Comparison of ENCODE assay signal across 8 cellular contexts in the genomic region with DNA sequence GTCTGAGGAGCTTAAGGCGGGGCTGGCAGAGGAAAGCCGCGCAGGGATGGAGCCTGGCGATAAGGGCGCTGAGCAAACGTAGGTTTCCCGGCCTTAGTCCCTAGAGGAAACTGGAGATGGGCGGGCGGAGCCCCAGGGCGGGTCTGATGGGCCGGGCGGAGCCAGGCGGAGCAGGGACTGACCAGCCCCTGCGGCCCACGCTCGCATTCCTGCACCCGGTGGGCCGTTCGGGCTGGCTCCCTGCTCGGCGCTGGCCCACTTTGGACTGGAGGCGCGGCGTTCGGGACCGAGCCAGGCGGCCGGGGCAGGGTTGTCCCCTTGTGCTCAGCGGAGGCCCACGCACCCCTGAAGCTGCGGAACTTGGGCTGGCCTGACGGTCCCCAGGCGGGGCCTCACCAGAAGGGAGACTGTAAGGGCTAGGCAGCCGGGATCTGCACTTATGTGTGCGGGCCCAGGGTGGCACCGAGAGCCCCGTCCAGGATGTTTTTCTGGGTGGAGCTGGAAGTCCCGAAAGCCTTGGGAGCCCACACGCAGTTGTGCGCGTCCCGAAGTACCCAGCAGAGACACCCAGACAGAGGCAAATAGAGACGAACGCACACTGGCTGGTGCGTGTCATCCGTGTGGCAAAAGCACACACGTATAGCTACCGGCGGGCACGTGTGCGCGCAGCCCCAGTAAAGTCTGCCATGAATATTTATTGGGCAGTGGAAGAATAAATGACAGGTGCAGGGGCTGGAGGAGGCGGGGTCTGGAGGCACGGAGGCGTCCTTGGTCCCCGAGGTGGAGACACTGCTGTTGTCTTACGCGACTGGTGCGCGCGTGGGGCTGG. TPM values are rescaled to one million over a fixed set of nuclear protein-coding genes. Genes with fewer than 3 reads are reported as not detected.
DNase-seq lines count a peak whose midpoint lies in the region; ATAC-seq and TF ChIP-seq lines count a peak whose summit lies in the region.

No MANE protein-coding gene starts in this region.

- intact Hi-C loops in psoas muscle (cut with DNase I): loop anchor here (5.0 to 10.0 kb wide), 4 partner anchors 33 to 239 kb away; partner anchors contain the start of genes ARMC5 (in 1 of the 2), FUS (in 1 of the 2) and ZNF843 (in 1 of the 2)

- peak overlapping the region; percentile 50 for H3K4me2 ChIP-seq in Karpas-422 (ENCODE audit: low read depth, low read length, poor library complexity, severe bottlenecking)

- DNase-seq in Caki2 (ENCODE audit: low read depth) (peak; percentile 72), Karpas-422 (no peak), right atrium auricular region (ENCODE audit: low spot score) (no peak), psoas muscle (peak; percentile 76 to 89), GM19238 (ENCODE audit: insufficient read length, low spot score) (no peak), SHP77 treated with DMSO at 0.1 percent for 48 hours (lab: John Stamatoyannopoulos, UW) (no peak)
- DNase-seq in activated naive CD8-positive, alpha-beta T cell treated with anti-CD3 and anti-CD28 coated beads for 36 hours: peak; percentile 31

- no peaks in the 10 kb centered on the region for H3K9me3 ChIP-seq in Karpas-422 (ENCODE audit: low read length)
- H3K9me3 ChIP-seq in right atrium auricular region: no peaks in the 10 kb centered on the region
- H3K9me3 ChIP-seq in psoas muscle: no peaks in the 10 kb centered on the region

- H3K79me2 ChIP-seq in Karpas-422 (ENCODE audit: low read length): no peaks in the 10 kb centered on the region

- peaks cover 64% of the 10 kb centered on the region for H3K27me3 Mint-ChIP-seq in activated naive CD8-positive, alpha-beta T cell treated with anti-CD3 and anti-CD28 coated beads for 36 hours

- H3K27ac Mint-ChIP-seq in activated naive CD8-positive, alpha-beta T cell treated with anti-CD3 and anti-CD28 coated beads for 36 hours: no peak overlapping the region

- H4K20me1 ChIP-seq in Karpas-422 (ENCODE audit: insufficient read depth, low read depth, low read length): no peaks in the 10 kb centered on the region

- H3K4me1 ChIP-seq in Karpas-422 (ENCODE audit: low read length): peaks cover 10% of the 10 kb centered on the region
- peaks cover 0 to 29% of the 10 kb centered on the region in 2 donors for H3K4me1 ChIP-seq in right atrium auricular region
- peaks cover 52% of the 10 kb centered on the region for H3K4me1 ChIP-seq in psoas muscle

- H3K4me1 Mint-ChIP-seq in activated naive CD8-positive, alpha-beta T cell treated with anti-CD3 and anti-CD28 coated beads for 36 hours: peaks cover 17% of the 10 kb centered on the region

- H3K4me3 ChIP-seq in Karpas-422 (ENCODE audit: low read length): peak overlapping the region; percentile 20; the same call in 1 of the 2 replicates
- H3K4me3 ChIP-seq in right atrium auricular region: peak overlapping the region; percentile 20 to 57
- peak overlapping the region; percentile 89 for H3K4me3 ChIP-seq in psoas muscle

- H3K9ac ChIP-seq in Karpas-422 (ENCODE audit: low read length): no peak overlapping the region

- H3K9me2 ChIP-seq in Karpas-422 (replicated peaks; ENCODE audit: insufficient read depth, low read length): no peaks in the 10 kb centered on the region

- no peaks in the 10 kb centered on the region for H3K36me3 ChIP-seq in Karpas-422 (ENCODE audit: insufficient read depth, low read length)
- no peaks in the 10 kb centered on the region for H3K36me3 ChIP-seq in right atrium auricular region
- peaks cover 0 to 25% of the 10 kb centered on the region in 2 donors for H3K36me3 ChIP-seq in psoas muscle (ENCODE audit: insufficient read depth in 1 of 2, low read depth in 1 of 2)

- H3K27ac ChIP-seq in Karpas-422 (ENCODE audit: low read length) (no peak overlapping the region), right atrium auricular region (no peak overlapping the region), psoas muscle (peak overlapping the region; percentile 99)

- ATAC-seq in psoas muscle (peak; percentile 68 to 76 (median 73)), GM18861 (IDR thresholded peaks at IDR 0.05; ENCODE audit: unreplicated experiment) (no peak)

- no peak overlapping the region for H2AFZ ChIP-seq in Karpas-422 (ENCODE audit: low read length)

- TF ChIP-seq CTCF in right atrium auricular region (IDR thresholded peaks at IDR 0.05) (no peak), psoas muscle (IDR thresholded peaks at IDR 0.05) (no peak)

- H3K9me3 Mint-ChIP-seq in activated naive CD8-positive, alpha-beta T cell treated with anti-CD3 and anti-CD28 coated beads for 36 hours: no peaks in the 10 kb centered on the region

- in situ Hi-C loops in Caki2 (cut with HindIII; ENCODE audit: low pct_unique_long_range_greater_than_20kb, low sequenced_read_pairs): no loop called here

- no peaks in the 10 kb centered on the region for H3K36me3 Mint-ChIP-seq in activated naive CD8-positive, alpha-beta T cell treated with anti-CD3 and anti-CD28 coated beads for 36 hours

- WGBS in psoas muscle, 3 donors: 1 to 2% (median 1%) methylated on average over 33 to 61 of the region's 61 CpGs

- H3K4me3 Mint-ChIP-seq in activated naive CD8-positive, alpha-beta T cell treated with anti-CD3 and anti-CD28 coated beads for 36 hours: peak overlapping the region; percentile 55

- H3K27me3 ChIP-seq in Karpas-422 (ENCODE audit: low read length) (no peaks in the 10 kb centered on the region), right atrium auricular region (peaks cover 0 to 12% of the 10 kb centered on the region in 2 donors), psoas muscle (ENCODE audit: insufficient read depth in 3 of 3, low read length in 2 of 3) (no peaks in the 10 kb centered on the region)

RNA-seq across cellular contexts. Expression of gene PYDC1, which starts 1.4 kb away (rescaled TPM):
- total RNA-seq in Caki2 (2014; rRNA removed; shearing (Covaris generic); ENCODE audit: low replicate concordance): not detected in 2 replicates
- total RNA-seq in Karpas-422 (2014; rRNA removed; shearing (Covaris generic); ENCODE audit: low replicate concordance): not detected in 2 replicates
- not detected for total RNA-seq in activated naive CD8-positive, alpha-beta T cell treated with anti-CD3 and anti-CD28 coated beads for 36 hours
- total RNA-seq in right atrium auricular region (not detected), psoas muscle (not detected)
- polyA plus RNA-seq in psoas muscle: not detected

RNA-seq across cellular contexts. Expression of gene TRIM72, which starts 1.6 kb away (rescaled TPM):
- not detected in 2 replicates for total RNA-seq in Caki2 (2014; rRNA removed; shearing (Covaris generic); ENCODE audit: low replicate concordance)
- not detected in 2 replicates for total RNA-seq in Karpas-422 (2014; rRNA removed; shearing (Covaris generic); ENCODE audit: low replicate concordance)
- total RNA-seq in activated naive CD8-positive, alpha-beta T cell treated with anti-CD3 and anti-CD28 coated beads for 36 hours: not detected
- total RNA-seq in right atrium auricular region (under 1 TPM; 0.04 to 0.11 TPM), psoas muscle (100 to 1,000 TPM; 155 to 236 (median 229) TPM)
- 100 to 1,000 TPM in 1 of 3 donors, 10 to 100 TPM in 2; 62.9 to 132 (median 64.8) TPM for polyA plus RNA-seq in psoas muscle

RNA-seq across cellular contexts. Expression of gene PYCARD, which starts 12.9 kb away (rescaled TPM):
- total RNA-seq in Caki2 (2014; rRNA removed; shearing (Covaris generic); ENCODE audit: low replicate concordance): 198 and 228 TPM in 2 replicates
- 78.0 and 206 TPM in 2 replicates for total RNA-seq in Karpas-422 (2014; rRNA removed; shearing (Covaris generic); ENCODE audit: low replicate concordance)
- total RNA-seq in activated naive CD8-positive, alpha-beta T cell treated with anti-CD3 and anti-CD28 coated beads for 36 hours: 1 to 10 TPM; 5.0 to 5.2 TPM
- total RNA-seq in right atrium auricular region (10 to 100 TPM in 1 of 2 donors, 1 to 10 TPM in 1; 7.9 to 13.8 TPM), psoas muscle (1 to 10 TPM; 2.6 to 3.2 (median 3.0) TPM)
- polyA plus RNA-seq in psoas muscle: 1 to 10 TPM; 2.1 to 4.9 (median 3.4) TPM

RNA-seq across cellular contexts. Expression of gene FUS, which starts 35.6 kb away (rescaled TPM):
- 15.3 and 34.6 TPM in 2 replicates for total RNA-seq in Caki2 (2014; rRNA removed; shearing (Covaris generic); ENCODE audit: low replicate concordance)
- total RNA-seq in Karpas-422 (2014; rRNA removed; shearing (Covaris generic); ENCODE audit: low replicate concordance): 51.4 and 61.7 TPM in 2 replicates
- 100 to 1,000 TPM; 817 to 858 TPM for total RNA-seq in activated naive CD8-positive, alpha-beta T cell treated with anti-CD3 and anti-CD28 coated beads for 36 hours
- total RNA-seq in right atrium auricular region (10 to 100 TPM; 16.9 to 34.3 TPM), psoas muscle (100 to 1,000 TPM; 133 to 246 (median 160) TPM)
- 100 to 1,000 TPM; 117 to 185 (median 159) TPM for polyA plus RNA-seq in psoas muscle

RNA-seq across cellular contexts. Expression of gene ITGAM, which starts 44.3 kb away (rescaled TPM):
- 2.0 and 3.6 TPM in 2 replicates for total RNA-seq in Caki2 (2014; rRNA removed; shearing (Covaris generic); ENCODE audit: low replicate concordance)
- total RNA-seq in Karpas-422 (2014; rRNA removed; shearing (Covaris generic); ENCODE audit: low replicate concordance): not detected in 2 replicates
- total RNA-seq in activated naive CD8-positive, alpha-beta T cell treated with anti-CD3 and anti-CD28 coated beads for 36 hours: under 1 TPM; 0.38 to 0.68 TPM
- total RNA-seq in right atrium auricular region (10 to 100 TPM in 1 of 2 donors, 1 to 10 TPM in 1; 2.1 to 15.4 TPM), psoas muscle (1 to 10 TPM; 3.2 to 5.9 (median 3.9) TPM)
- 1 to 10 TPM in 2 of 3 donors, under 1 TPM in 1; 0.52 to 2.5 (median 1.4) TPM for polyA plus RNA-seq in psoas muscle

Comparison
In these comparisons a context has a peak if more than half of its experiments do, and no peak if none do; other contexts are left out.
1. DNase-seq: peak in Caki2 (single experiment), activated naive CD8-positive, alpha-beta T cell treated with anti-CD3 and anti-CD28 coated beads for 36 hours (single experiment) and psoas muscle (2 of 2); none in Karpas-422 (single experiment), right atrium auricular region (single experiment), GM19238 (single experiment) and SHP77 treated with DMSO at 0.1 percent for 48 hours (single experiment).
2. H3K4me3 ChIP-seq: peak in every context shown above with its lines; median percentile 89 in psoas muscle; 38 in right atrium auricular region; 20 in Karpas-422.
3. RNA of gene TRIM72, which starts 1.6 kb away (total RNA-seq): 155 to 236 TPM in psoas muscle; 0.04 to 0.11 TPM in right atrium auricular region, not detected in activated naive CD8-positive, alpha-beta T cell treated with anti-CD3 and anti-CD28 coated beads for 36 hours, not detected in Caki2 and not detected in Karpas-422; every median in the first group is over 100 times any median in the second.